In genomic region chr21:17793675-17794123, GRCh38 we compare ENCODE assay signal across 8 cellular contexts. TPM values are rescaled to one million over a fixed set of nuclear protein-coding genes. Genes with fewer than 3 reads are reported as not detected.
DNase-seq lines count a peak whose midpoint lies in the region; ATAC-seq and TF ChIP-seq lines count a peak whose summit lies in the region.

No MANE protein-coding gene starts in this region.

- in situ Hi-C loops in G401 (cut with HindIII; ENCODE audit: low sequenced_read_pairs) = no loop called here

- no peak for TF ChIP-seq CTCF in lung (IDR thresholded peaks at IDR 0.05; ENCODE audit: control extremely low read depth, extremely low read depth)

- H3K27me3 ChIP-seq in lung (ENCODE audit: control insufficient read depth, insufficient read depth) = no peaks in the 10 kb centered on the region

- peaks cover 0 to 2% of the 10 kb centered on the region in 2 donors for H3K4me1 ChIP-seq in lung (ENCODE audit: control insufficient read depth in 2 of 2, insufficient read depth in 2 of 2, low read length in 2 of 2)

- DNase-seq in activated T-cell treated with anti-CD3 and anti-CD28 coated beads, Interleukin-2, amount 50 U/mL, for 72 hours = no peak
- no peak for DNase-seq in activated T-cell treated with anti-CD3 and anti-CD28 coated beads, Interleukin-2, amount 50 U/mL, for 1 hour
- DNase-seq in activated CD4-positive, alpha-beta memory T cell treated with anti-CD3 and anti-CD28 coated beads, Interleukin-2, amount 10 ng/mL, durations not matched to agents 7 days and 5 days = no peak
- DNase-seq in lung (ENCODE audit: low spot score) = no peak
- DNase-seq in NCI-H187 treated with DMSO at 0.1 percent for 48 hours (lab: John Stamatoyannopoulos, UW) = no peak
- DNase-seq in G401 (ENCODE audit: low spot score) = no peak
- DNase-seq in activated gamma-delta T cell (lab: John Stamatoyannopoulos, UW) = no peak

- H3K36me3 Mint-ChIP-seq in activated T-cell treated with anti-CD3 and anti-CD28 coated beads, Interleukin-2, amount 50 U/mL, for 72 hours (ENCODE audit: insufficient read depth in 2 of 2) = peaks cover 3 to 12% of the 10 kb centered on the region in 2 donors
- H3K36me3 Mint-ChIP-seq in activated CD4-positive, alpha-beta memory T cell treated with anti-CD3 and anti-CD28 coated beads, Interleukin-2, amount 10 ng/mL, durations not matched to agents 7 days and 5 days (ENCODE audit: low read depth) = peaks cover 56% of the 10 kb centered on the region

- peak; percentile 67 to 80 for ATAC-seq in activated T-cell treated with anti-CD3 and anti-CD28 coated beads, Interleukin-2, amount 50 U/mL, for 72 hours (replicated peaks in 1 of 2)
- ATAC-seq in HG03045 (IDR thresholded peaks at IDR 0.05; ENCODE audit: unreplicated experiment) (peak; percentile 65), lung (ENCODE audit: insufficient read depth, low FRiP score) (peak; percentile 47)

- H3K36me3 ChIP-seq in lung (ENCODE audit: control insufficient read depth in 2 of 2, insufficient read depth in 2 of 2, low read length in 2 of 2) = peaks cover 2% of the 10 kb centered on the region in 2 donors

- no peaks in the 10 kb centered on the region for H3K9me3 Mint-ChIP-seq in activated T-cell treated with anti-CD3 and anti-CD28 coated beads, Interleukin-2, amount 50 U/mL, for 72 hours
- H3K9me3 Mint-ChIP-seq in activated CD4-positive, alpha-beta memory T cell treated with anti-CD3 and anti-CD28 coated beads, Interleukin-2, amount 10 ng/mL, durations not matched to agents 7 days and 5 days = no peaks in the 10 kb centered on the region

- no peak overlapping the region for H3K4me3 ChIP-seq in lung

- CTCF ChIA-PET in activated CD4-positive, alpha-beta memory T cell treated with anti-CD3 and anti-CD28 coated beads, Interleukin-2, amount 10 ng/mL, durations not matched to agents 7 days and 5 days (lab: Charles Lee) = interaction anchor here (0.8 to 1.3 kb wide), 3 partner anchors 10 to 24 kb away, joined by 3 to 5 read pairs (median 4); no protein-coding TSS in a partner anchor

- H3K4me1 Mint-ChIP-seq in activated T-cell treated with anti-CD3 and anti-CD28 coated beads, Interleukin-2, amount 50 U/mL, for 72 hours (ENCODE audit: low read depth) = peaks cover 68% of the 10 kb centered on the region
- H3K4me1 Mint-ChIP-seq in activated CD4-positive, alpha-beta memory T cell treated with anti-CD3 and anti-CD28 coated beads, Interleukin-2, amount 10 ng/mL, durations not matched to agents 7 days and 5 days = peaks cover 70% of the 10 kb centered on the region

- no peaks in the 10 kb centered on the region for H3K27me3 Mint-ChIP-seq in activated T-cell treated with anti-CD3 and anti-CD28 coated beads, Interleukin-2, amount 50 U/mL, for 72 hours (ENCODE audit: low read depth)
- no peaks in the 10 kb centered on the region for H3K27me3 Mint-ChIP-seq in activated CD4-positive, alpha-beta memory T cell treated with anti-CD3 and anti-CD28 coated beads, Interleukin-2, amount 10 ng/mL, durations not matched to agents 7 days and 5 days

- H3K27ac ChIP-seq in lung (ENCODE audit: low read depth in 1 of 2, low read length in 1 of 2) = no peak overlapping the region

- peak overlapping the region; percentile 89 for H3K27ac Mint-ChIP-seq in activated T-cell treated with anti-CD3 and anti-CD28 coated beads, Interleukin-2, amount 50 U/mL, for 72 hours
- H3K27ac Mint-ChIP-seq in activated CD4-positive, alpha-beta memory T cell treated with anti-CD3 and anti-CD28 coated beads, Interleukin-2, amount 10 ng/mL, durations not matched to agents 7 days and 5 days = peak overlapping the region; percentile 90

- 3 to 6% methylated on average over 1 of the region's 1 CpG for WGBS in lung, 2 donors

- peak overlapping the region; percentile 63 to 84 for H3K4me3 Mint-ChIP-seq in activated T-cell treated with anti-CD3 and anti-CD28 coated beads, Interleukin-2, amount 50 U/mL, for 72 hours
- peak overlapping the region; percentile 75 for H3K4me3 Mint-ChIP-seq in activated CD4-positive, alpha-beta memory T cell treated with anti-CD3 and anti-CD28 coated beads, Interleukin-2, amount 10 ng/mL, durations not matched to agents 7 days and 5 days

- H3K9me3 ChIP-seq in lung (ENCODE audit: control insufficient read depth in 2 of 2, insufficient read depth in 1 of 2, low read length in 1 of 2) = no peaks in the 10 kb centered on the region

- POLR2A ChIA-PET in activated CD4-positive, alpha-beta memory T cell treated with anti-CD3 and anti-CD28 coated beads, Interleukin-2, amount 10 ng/mL, durations not matched to agents 7 days and 5 days (lab: Charles Lee) = interaction anchor here (1.7 to 7.8 kb wide), 6 partner anchors 12 to 183 kb away, joined by 7 to 110 read pairs (median 13); partner anchors contain the start of gene C21orf91

RNA-seq across cellular contexts. Expression of gene C21orf91, which starts 25.5 kb away (rescaled TPM):
- 10 to 100 TPM; 22.7 to 24.2 TPM for total RNA-seq in activated T-cell treated with anti-CD3 and anti-CD28 coated beads, Interleukin-2, amount 50 U/mL, for 72 hours
- 10 to 100 TPM; 55.9 to 57.1 TPM for total RNA-seq in activated CD4-positive, alpha-beta memory T cell treated with anti-CD3 and anti-CD28 coated beads, Interleukin-2, amount 10 ng/mL, durations not matched to agents 7 days and 5 days
- 10 to 100 TPM; 15.3 to 19.0 TPM for total RNA-seq in lung
- polyA plus RNA-seq in lung = 1 to 10 TPM; 2.8 to 5.1 TPM
- 1.2 and 1.8 TPM in 2 replicates for total RNA-seq in G401 (2014; rRNA removed; shearing (Covaris generic))
